In genomic region chr13:18947376-18947977, GRCh38 we compare ENCODE assay signal across 22 cellular contexts.
A peak's percentile ranks its signal among the peaks of the same experiment; 100 is the strongest.
DNase-seq lines count a peak whose midpoint lies in the region; ATAC-seq, FAIRE-seq and TF ChIP-seq lines count a peak whose summit lies in the region.
"Had no signal": no experiment of that assay in that cellular context is flagged by ENCODE, and none has a peak within 500 bp of the region (broad histone marks: within the 10 kb centered on the region; RNA-seq: fewer than 3 reads in every experiment).

No MANE protein-coding gene starts in this region.

- no peaks in the 10 kb centered on the region for H3K4me1 Mint-ChIP-seq in activated naive CD8-positive, alpha-beta T cell treated with anti-CD3 and anti-CD28 coated beads, Interleukin-2, amount 10 ng/mL, durations not matched to agents 7 days and 5 days
- no peaks in the 10 kb centered on the region for H3K4me1 Mint-ChIP-seq in activated naive CD8-positive, alpha-beta T cell treated with anti-CD3 and anti-CD28 coated beads for 36 hours
- H3K4me1 Mint-ChIP-seq: B cell had no signal

- no peaks in the 10 kb centered on the region for H3K36me3 Mint-ChIP-seq in activated naive CD8-positive, alpha-beta T cell treated with anti-CD3 and anti-CD28 coated beads, Interleukin-2, amount 10 ng/mL, durations not matched to agents 7 days and 5 days
- no peaks in the 10 kb centered on the region for H3K36me3 Mint-ChIP-seq in activated naive CD8-positive, alpha-beta T cell treated with anti-CD3 and anti-CD28 coated beads for 36 hours
- H3K36me3 Mint-ChIP-seq: CD8-positive, alpha-beta T cell had no signal

- TF ChIP-seq CTCF in bronchial epithelial cell (IDR thresholded peaks at IDR 0.05; ENCODE audit: insufficient read depth, low read length, severe bottlenecking) (no peak), spleen (IDR thresholded peaks at IDR 0.05 in 8 of 11, conservative IDR thresholded peaks at IDR 0.05 in 3 of 11) (no peak)

- no peaks in the 10 kb centered on the region for H3K36me3 ChIP-seq in bronchial epithelial cell (ENCODE audit: control insufficient read depth, insufficient read depth, low read length)
- H3K36me3 ChIP-seq in neuronal stem cell (replicated peaks in 1 of 2; ENCODE audit: control insufficient read depth in 2 of 2, insufficient read depth in 2 of 2, low read length in 2 of 2): no peaks in the 10 kb centered on the region
- H3K36me3 ChIP-seq in spleen: no peaks in the 10 kb centered on the region
- H3K36me3 ChIP-seq: BLaER1 treated with 17β-estradiol and CSF1 and Interleukin-3, amounts not matched to agents 10 nM and 100 nM; HAP-1 had no signal

- H3K4me3 ChIP-seq in bronchial epithelial cell (ENCODE audit: low read depth, low read length): no peak overlapping the region
- peak overlapping the region in 1 of 2 donors; percentile 57 for H3K4me3 ChIP-seq in neuronal stem cell (ENCODE audit: low read length in 2 of 2)
- H3K4me3 ChIP-seq in spleen: no peak overlapping the region
- H3K4me3 ChIP-seq: BLaER1 treated with 17β-estradiol and CSF1 and Interleukin-3, amounts not matched to agents 10 nM and 100 nM; GM12878; GM23248; HAP-1 had no signal

- no peak overlapping the region for H3K27ac ChIP-seq in neuronal stem cell (replicated peaks; ENCODE audit: low read length)
- H3K27ac ChIP-seq in spleen: no peak overlapping the region
- H3K27ac ChIP-seq: BLaER1 treated with 17β-estradiol and CSF1 and Interleukin-3, amounts not matched to agents 10 nM and 100 nM; GM23248; HL-60 had no signal

- no peak overlapping the region for H3K18ac ChIP-seq in neuronal stem cell (ENCODE audit: low read length)

- ATAC-seq in activated naive CD8-positive, alpha-beta T cell treated with anti-CD3 and anti-CD28 coated beads, Interleukin-2, amount 10 ng/mL, durations not matched to agents 7 days and 5 days (ENCODE audit: low read depth): no peak
- ATAC-seq: CD8-positive, alpha-beta T cell; GM12878 had no signal

- H3K27ac Mint-ChIP-seq in activated naive CD8-positive, alpha-beta T cell treated with anti-CD3 and anti-CD28 coated beads, Interleukin-2, amount 10 ng/mL, durations not matched to agents 7 days and 5 days: no peak overlapping the region
- no peak overlapping the region for H3K27ac Mint-ChIP-seq in activated naive CD8-positive, alpha-beta T cell treated with anti-CD3 and anti-CD28 coated beads for 36 hours
- H3K27ac Mint-ChIP-seq: B cell; CD8-positive, alpha-beta T cell had no signal

- peak; percentile 83 for FAIRE-seq in bronchial epithelial cell (lab: Jason Lieb, UNC)
- FAIRE-seq: GM12878, GM19239, HTR-8/SVneo had no signal

- no peak overlapping the region for H4K91ac ChIP-seq in neuronal stem cell (ENCODE audit: low read depth, low read length, poor library complexity)

- peaks cover 0 to 68% of the 10 kb centered on the region in 2 donors for H3K9me3 ChIP-seq in neuronal stem cell (replicated peaks in 1 of 2; ENCODE audit: control insufficient read depth in 2 of 2, insufficient read depth in 1 of 2, low read depth in 1 of 2, low read length in 2 of 2)
- H3K9me3 ChIP-seq in spleen: peaks cover 0 to 30% (median 0%) of the 10 kb centered on the region in 8 donors
- H3K9me3 ChIP-seq: BLaER1 treated with 17β-estradiol and CSF1 and Interleukin-3, amounts not matched to agents 10 nM and 100 nM; HAP-1 had no signal

- peak; percentile 9 for DNase-seq in activated naive CD8-positive, alpha-beta T cell treated with anti-CD3 and anti-CD28 coated beads, Interleukin-2, amount 10 ng/mL, durations not matched to agents 7 days and 5 days
- DNase-seq in activated naive CD8-positive, alpha-beta T cell treated with anti-CD3 and anti-CD28 coated beads for 36 hours: no peak
- DNase-seq in bronchial epithelial cell (ENCODE audit: low read depth) (no peak), neuronal stem cell (ENCODE audit: low spot score) (no peak), spleen (peak; percentile 66), inferior parietal cortex (ENCODE audit: extremely low spot score) (no peak)
- no peak for DNase-seq in stimulated activated CD4-positive, alpha-beta T cell treated with anti-CD3 and anti-CD28 coated beads, Interleukin-4, amount 100 ng/mL, for 24 hours
- DNase-seq in stimulated activated CD4-positive, alpha-beta T cell treated with anti-CD3 and anti-CD28 coated beads, Interleukin-15, amount 100 ng/mL, for 24 hours: no peak
- DNase-seq: 8988T; Calu3; CD8-positive, alpha-beta T cell; DMS79 treated with DMSO at 0.1 percent for 48 hours; GF-D8; GM23248; IMR-90 had no signal

- H4K8ac ChIP-seq in neuronal stem cell (ENCODE audit: low read depth, low read length): no peak overlapping the region

- H3K4me3 Mint-ChIP-seq in activated naive CD8-positive, alpha-beta T cell treated with anti-CD3 and anti-CD28 coated beads, Interleukin-2, amount 10 ng/mL, durations not matched to agents 7 days and 5 days: no peak overlapping the region
- H3K4me3 Mint-ChIP-seq in activated naive CD8-positive, alpha-beta T cell treated with anti-CD3 and anti-CD28 coated beads for 36 hours: no peak overlapping the region
- H3K4me3 Mint-ChIP-seq: B cell; CD8-positive, alpha-beta T cell had no signal

- no peak overlapping the region for H2BK15ac ChIP-seq in neuronal stem cell (ENCODE audit: low read length)

- H3K9ac ChIP-seq in neuronal stem cell (ENCODE audit: low read depth, low read length, poor library complexity): no peak overlapping the region
- H3K9ac ChIP-seq: BLaER1 treated with 17β-estradiol and CSF1 and Interleukin-3, amounts not matched to agents 10 nM and 100 nM; GM23248 had no signal

- no peaks in the 10 kb centered on the region for H3K4me1 ChIP-seq in neuronal stem cell (ENCODE audit: control insufficient read depth in 2 of 2, insufficient read depth in 1 of 2, low read depth in 1 of 2, low read length in 2 of 2)
- no peaks in the 10 kb centered on the region for H3K4me1 ChIP-seq in spleen
- H3K4me1 ChIP-seq: BLaER1 treated with 17β-estradiol and CSF1 and Interleukin-3, amounts not matched to agents 10 nM and 100 nM; HAP-1 had no signal

- no peak for TF ChIP-seq POLR2A in spleen (IDR thresholded peaks at IDR 0.05)

- no peak overlapping the region for H2AFZ ChIP-seq in neuronal stem cell (ENCODE audit: low read length)
- H2AFZ ChIP-seq: GM23248 had no signal

- H3K27me3 Mint-ChIP-seq in activated naive CD8-positive, alpha-beta T cell treated with anti-CD3 and anti-CD28 coated beads, Interleukin-2, amount 10 ng/mL, durations not matched to agents 7 days and 5 days: no peaks in the 10 kb centered on the region
- H3K27me3 Mint-ChIP-seq in activated naive CD8-positive, alpha-beta T cell treated with anti-CD3 and anti-CD28 coated beads for 36 hours: no peaks in the 10 kb centered on the region
- H3K27me3 Mint-ChIP-seq: B cell had no signal

- peak overlapping the region; percentile 47 for H2BK120ac ChIP-seq in neuronal stem cell (ENCODE audit: low read depth, low read length)

- H3K9me3 Mint-ChIP-seq in activated naive CD8-positive, alpha-beta T cell treated with anti-CD3 and anti-CD28 coated beads, Interleukin-2, amount 10 ng/mL, durations not matched to agents 7 days and 5 days: no peaks in the 10 kb centered on the region
- no peaks in the 10 kb centered on the region for H3K9me3 Mint-ChIP-seq in activated naive CD8-positive, alpha-beta T cell treated with anti-CD3 and anti-CD28 coated beads for 36 hours
- H3K9me3 Mint-ChIP-seq: CD8-positive, alpha-beta T cell had no signal

- no peaks in the 10 kb centered on the region for H3K27me3 ChIP-seq in bronchial epithelial cell (ENCODE audit: control insufficient read depth, insufficient read depth, low read length)
- peaks cover 0 to 2% (median 0%) of the 10 kb centered on the region in 3 experiments for H3K27me3 ChIP-seq in neuronal stem cell (ENCODE audit: control insufficient read depth in 3 of 3, insufficient read depth in 3 of 3, low read depth in 1 of 3, low read length in 3 of 3)
- H3K27me3 ChIP-seq in spleen (replicated peaks in 1 of 7): peaks cover 0 to 14% (median 0%) of the 10 kb centered on the region in 7 donors
- H3K27me3 ChIP-seq: BLaER1 treated with 17β-estradiol and CSF1 and Interleukin-3, amounts not matched to agents 10 nM and 100 nM had no signal

- no peak overlapping the region for H3K14ac ChIP-seq in neuronal stem cell (ENCODE audit: low read length)

- H3K23ac ChIP-seq in neuronal stem cell (ENCODE audit: low read depth, low read length, poor library complexity): no peak overlapping the region

- no peak overlapping the region for H2AK5ac ChIP-seq in neuronal stem cell (ENCODE audit: low read depth, low read length)

- no peak overlapping the region for H2BK12ac ChIP-seq in neuronal stem cell (ENCODE audit: low read length)

- no peaks in the 10 kb centered on the region for H3K79me1 ChIP-seq in neuronal stem cell (ENCODE audit: low read depth, low read length)

- H2BK5ac ChIP-seq in neuronal stem cell (ENCODE audit: low read length): no peak overlapping the region

- POLR2A ChIA-PET in activated naive CD8-positive, alpha-beta T cell treated with anti-CD3 and anti-CD28 coated beads, Interleukin-2, amount 10 ng/mL, durations not matched to agents 7 days and 5 days (lab: Charles Lee): no interaction called here

- no peak overlapping the region for H3K4me2 ChIP-seq in neuronal stem cell (ENCODE audit: insufficient read depth, low read length, poor library complexity, severe bottlenecking)
- H3K4me2 ChIP-seq: BLaER1 treated with 17β-estradiol and CSF1 and Interleukin-3, amounts not matched to agents 10 nM and 100 nM had no signal

- no CpG with 5 or more reads among the region's 3 CpGs for whole genome bisulfite sequencing in neuronal stem cell (ENCODE audit: extremely low coverage in 2 of 2, insufficient read length in 2 of 2, insufficient replicate concordance in 1 of 2), 2 donors
- WGBS in spleen, 5 donors: 75 to 89% (median 84%) methylated on average over 3 of the region's 3 CpGs

- intact Hi-C loops in spleen (cut with DNase I; ENCODE audit: low total_unique reads): no loop called here

- H3K4ac ChIP-seq in neuronal stem cell (ENCODE audit: low read length): no peak overlapping the region

Comparison
In these comparisons a context has a peak if more than half of its experiments do, and no peak if none do; other contexts are left out.
1. DNase-seq: peak in activated naive CD8-positive, alpha-beta T cell treated with anti-CD3 and anti-CD28 coated beads, Interleukin-2, amount 10 ng/mL, durations not matched to agents 7 days and 5 days (single experiment) and spleen (single experiment); none in activated naive CD8-positive, alpha-beta T cell treated with anti-CD3 and anti-CD28 coated beads for 36 hours (single experiment), bronchial epithelial cell (single experiment), neuronal stem cell (single experiment), inferior parietal cortex (single experiment), stimulated activated CD4-positive, alpha-beta T cell treated with anti-CD3 and anti-CD28 coated beads, Interleukin-4, amount 100 ng/mL, for 24 hours (single experiment) and stimulated activated CD4-positive, alpha-beta T cell treated with anti-CD3 and anti-CD28 coated beads, Interleukin-15, amount 100 ng/mL, for 24 hours (single experiment).